ENCODE assay signal across 1 cellular context in the genomic region with DNA sequence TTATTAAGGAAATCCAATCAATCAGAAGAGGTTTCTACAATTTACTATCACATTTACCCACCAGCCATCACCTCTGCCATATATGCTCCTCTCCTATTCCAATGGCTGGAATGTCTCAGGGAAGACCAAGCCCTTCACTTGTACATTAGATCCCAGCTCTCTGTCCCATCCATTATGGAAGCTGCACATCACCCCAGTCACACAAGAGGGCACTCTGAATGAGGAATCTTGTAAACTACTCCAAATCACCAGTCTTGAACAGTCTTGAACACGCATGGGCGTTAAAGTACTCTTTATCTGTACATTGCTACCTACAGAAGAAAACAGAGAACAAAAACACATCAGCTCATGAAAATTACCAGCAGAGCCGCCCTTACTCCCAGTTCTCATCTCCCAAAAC.
TF ChIP-seq lines count a peak whose summit lies in the region.

No MANE protein-coding gene starts in this region.

TF ChIP-seq in IMR-90, 13 proteins besides CTCF, POLR2A, EP300 and RAD21:
- TF ChIP-seq FOS (IDR thresholded peaks at IDR 0.05; ENCODE audit: low read depth, low read length): no peak
- no peak for TF ChIP-seq MAZ (IDR thresholded peaks at IDR 0.05; ENCODE audit: borderline replicate concordance, low read depth, low read length)
- 0 out of 2 replicates have a peak, but pooled peaks have one; percentile 26 for TF ChIP-seq SMC3 (IDR thresholded peaks at IDR 0.05; ENCODE audit: low read depth, low read length)
- TF ChIP-seq, protein P1, sequence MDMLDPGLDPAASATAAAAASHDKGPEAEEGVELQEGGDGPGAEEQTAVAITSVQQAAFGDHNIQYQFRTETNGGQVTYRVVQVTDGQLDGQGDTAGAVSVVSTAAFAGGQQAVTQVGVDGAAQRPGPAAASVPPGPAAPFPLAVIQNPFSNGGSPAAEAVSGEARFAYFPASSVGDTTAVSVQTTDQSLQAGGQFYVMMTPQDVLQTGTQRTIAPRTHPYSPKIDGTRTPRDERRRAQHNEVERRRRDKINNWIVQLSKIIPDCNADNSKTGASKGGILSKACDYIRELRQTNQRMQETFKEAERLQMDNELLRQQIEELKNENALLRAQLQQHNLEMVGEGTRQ (IDR thresholded peaks at IDR 0.05; ENCODE audit: low read depth, low read length): no peak
- no peak for TF ChIP-seq MAFK (IDR thresholded peaks at IDR 0.05; ENCODE audit: low read depth, low read length)
TF ChIP-seq in IMR-90: peak in this region for 1.
